In the genomic region with DNA sequence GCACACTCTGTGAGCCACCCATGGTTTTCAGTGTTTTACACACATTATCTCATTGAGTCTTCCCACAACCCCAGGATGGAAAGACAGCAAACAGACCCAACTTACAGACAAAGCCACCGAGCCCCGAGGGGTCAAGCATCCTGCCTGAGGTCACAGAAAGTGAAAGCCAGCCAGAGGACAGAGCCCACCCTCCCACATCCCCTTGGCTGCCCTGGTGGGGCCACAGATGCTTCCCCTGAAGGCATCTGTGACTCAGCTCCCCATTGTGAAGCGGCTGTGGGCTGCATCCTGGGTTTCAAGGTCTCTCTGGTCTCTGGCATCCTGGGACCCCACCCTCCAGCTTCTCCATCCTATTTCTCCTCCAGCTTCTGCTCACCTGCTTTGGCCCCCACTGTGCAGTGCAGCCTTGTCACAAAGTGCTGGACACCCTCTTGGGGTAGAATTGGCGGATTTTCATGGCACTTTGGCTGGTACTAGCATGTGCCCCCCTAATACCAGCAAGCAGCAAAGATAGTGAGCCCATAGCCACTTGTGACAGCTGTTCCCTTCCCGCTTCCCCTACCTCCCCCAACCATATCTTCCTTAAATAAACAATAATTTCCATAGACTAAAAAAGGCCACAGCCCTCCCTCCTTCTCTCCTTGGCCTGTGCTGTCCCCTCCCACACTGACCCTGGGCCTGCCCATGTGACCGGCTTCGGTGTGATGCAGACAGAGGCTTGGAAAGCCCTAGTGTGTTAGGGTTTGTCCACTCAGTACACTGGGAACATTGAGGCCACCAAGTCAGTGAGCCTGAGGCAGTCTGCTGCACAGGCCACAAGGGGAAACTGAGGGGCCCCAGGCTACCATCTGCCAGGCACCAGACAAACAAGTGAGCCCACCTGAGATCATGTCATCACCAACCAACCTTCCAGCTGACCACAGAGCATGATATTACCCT, we compare ENCODE assay signal across 19 cellular contexts. TPM values are rescaled to one million over a fixed set of nuclear protein-coding genes. Genes with fewer than 3 reads are reported as not detected.
DNase-seq lines count a peak whose midpoint lies in the region; ATAC-seq lines count a peak whose summit lies in the region.
"Had no signal": no experiment of that assay in that cellular context is flagged by ENCODE, and none has a peak within 500 bp of the region (broad histone marks: within the 10 kb centered on the region; RNA-seq: fewer than 3 reads in every experiment).

No MANE protein-coding gene starts in this region.

- intact Hi-C loops in left cardiac atrium (cut with DNase I) (loop anchor here in 1 of 2 donors (10.0 kb wide), 1 partner anchor 128 kb away; a partner anchor contains a TSS), posterior vena cava (cut with DNase I) (loop anchor here in 1 of 2 donors (5.0 kb wide), 1 partner anchor 229 kb away; no protein-coding TSS in a partner anchor)

- DNase-seq in NCI-H748 (lab: John Stamatoyannopoulos, UW; ENCODE audit: unreplicated experiment), result peak; percentile 72
- DNase-seq in NCI-H748 treated with DMSO at 0.1 percent for 48 hours (lab: John Stamatoyannopoulos, UW), result no peak
- DNase-seq in SHP77 treated with DMSO at 0.1 percent for 48 hours (lab: John Stamatoyannopoulos, UW), result peak; percentile 40
- DNase-seq in left cardiac atrium, result peak; percentile 22
- DNase-seq in posterior vena cava (ENCODE audit: low spot score), result peak; percentile 70
- no peak for DNase-seq in T-helper 1 cell
- DNase-seq in activated CD8-positive, alpha-beta memory T cell treated with anti-CD3 and anti-CD28 coated beads, Interleukin-2, amount 50 U/mL, for 4 hours, result no peak
- DNase-seq: activated CD4-positive, alpha-beta T cell treated with anti-CD3 and anti-CD28 coated beads for 36 hours; AML-193; Calu3; erythroblast; gastrocnemius medialis; HCEC 1CT; left colon; NCI-H2029; NCI-H446 had no signal

- no peak for ATAC-seq in left cardiac atrium
- ATAC-seq in GM18520 (IDR thresholded peaks at IDR 0.05; ENCODE audit: unreplicated experiment), result no peak
- ATAC-seq: activated CD4-positive, alpha-beta T cell treated with anti-CD3 and anti-CD28 coated beads for 36 hours; gastrocnemius medialis; left colon had no signal

RNA-seq across cellular contexts. Expression of a gene that starts 53.9 kb away (rescaled TPM):
- total RNA-seq in left cardiac atrium (1 to 10 TPM; 1.4 to 4.2 TPM), posterior vena cava (10 to 100 TPM in 1 of 2 donors, 1 to 10 TPM in 1; 9.8 to 12.7 TPM)
- total RNA-seq: activated CD4-positive, alpha-beta T cell treated with anti-CD3 and anti-CD28 coated beads for 36 hours; activated T-helper 2 cell treated with anti-CD3 and anti-CD28 coated beads, Interferon-gamma antibody, Interleukin-2, Interleukin-4, amounts not matched to agents 10 μg/mL and 5 μg/mL and 100 μg/mL, durations not matched to agents 14 hours and 24 hours and 36 hours; Calu3; mononuclear cell had no signal

Comparison
In these comparisons a context has a peak if more than half of its experiments do, and no peak if none do; other contexts are left out.
1. DNase-seq: peak in NCI-H748 (single experiment), SHP77 treated with DMSO at 0.1 percent for 48 hours (single experiment), left cardiac atrium (single experiment) and posterior vena cava (single experiment); none in NCI-H748 treated with DMSO at 0.1 percent for 48 hours (single experiment), T-helper 1 cell (0 of 5) and activated CD8-positive, alpha-beta memory T cell treated with anti-CD3 and anti-CD28 coated beads, Interleukin-2, amount 50 U/mL, for 4 hours (single experiment).